ENCODE assay signal across 21 cellular contexts in the genomic region with DNA sequence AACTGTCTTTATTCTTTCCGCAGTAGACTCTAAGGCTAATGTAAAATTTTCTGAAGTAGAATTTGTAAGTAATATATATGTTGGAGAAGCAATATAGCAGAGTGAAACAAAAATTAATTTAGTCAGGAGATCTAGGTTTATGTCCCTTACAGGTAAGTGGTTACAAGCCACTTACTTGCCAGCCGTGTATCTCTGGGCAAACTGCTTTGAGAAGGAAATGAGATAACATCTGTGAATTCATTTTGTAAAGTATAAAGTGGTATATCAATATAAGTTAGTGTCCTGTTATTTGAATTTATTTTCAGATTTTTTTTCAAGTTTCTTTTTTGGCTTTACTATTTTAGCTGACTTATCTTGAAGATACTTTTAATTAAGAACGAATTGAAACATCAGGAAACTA. TPM values are rescaled to one million over a fixed set of nuclear protein-coding genes. Genes with fewer than 3 reads are reported as not detected.
DNase-seq lines count a peak whose midpoint lies in the region; FAIRE-seq and TF ChIP-seq lines count a peak whose summit lies in the region.
"Had no signal": no experiment of that assay in that cellular context is flagged by ENCODE, and none has a peak within 500 bp of the region (broad histone marks: within the 10 kb centered on the region; RNA-seq: fewer than 3 reads in every experiment).

No MANE protein-coding gene starts in this region.

- no peak overlapping the region for H3K27ac ChIP-seq in kidney (ENCODE audit: low read depth in 2 of 2, low read length in 2 of 2)
- H3K27ac ChIP-seq: BLaER1 treated with 17β-estradiol and CSF1 and Interleukin-3, amounts not matched to agents 10 nM and 100 nM; HL-60 had no signal

- H3K79me2 ChIP-seq in Loucy (ENCODE audit: insufficient read depth, low read length), result no peaks in the 10 kb centered on the region

- H3K4me1 ChIP-seq in Loucy (ENCODE audit: insufficient read depth, low read length, poor library complexity, severe bottlenecking) (peaks cover 24% of the 10 kb centered on the region), kidney (ENCODE audit: control insufficient read depth in 1 of 2, insufficient read depth in 1 of 2, low read depth in 1 of 2, low read length in 2 of 2) (no peaks in the 10 kb centered on the region)
- H3K4me1 ChIP-seq: BLaER1 treated with 17β-estradiol and CSF1 and Interleukin-3, amounts not matched to agents 10 nM and 100 nM had no signal

- DNase-seq in NCI-H510A treated with DMSO at 0.1 percent for 48 hours (lab: John Stamatoyannopoulos, UW) (peak; percentile 2), NCI-H510A (lab: John Stamatoyannopoulos, UW) (no peak), H54 (ENCODE audit: insufficient read length, low spot score) (no peak), kidney (no peak), MG63 (no peak)
- no peak for DNase-seq in stimulated activated naive CD4-positive, alpha-beta T cell treated with Interleukin-2 at 50 U/mL for 16 hours (lab: John Stamatoyannopoulos, UW)
- DNase-seq: Calu3; CD8-positive, alpha-beta T cell; GDM1; H7; HFFc6 had no signal

- H3K4me2 ChIP-seq in Loucy (ENCODE audit: low read depth, low read length, poor library complexity, severe bottlenecking), result peak overlapping the region; percentile 7
- H3K4me2 ChIP-seq: BLaER1 treated with 17β-estradiol and CSF1 and Interleukin-3, amounts not matched to agents 10 nM and 100 nM; GM23338 had no signal

- intact Hi-C loops in kidney (cut with DNase I), result loop anchor here (10.0 kb wide), 1 partner anchor 645 kb away; no protein-coding TSS in a partner anchor

- H3K36me3 ChIP-seq in Loucy (ENCODE audit: insufficient read depth, low read length) (no peaks in the 10 kb centered on the region), kidney (ENCODE audit: control insufficient read depth in 1 of 2, insufficient read depth in 2 of 2, low read length in 2 of 2) (no peaks in the 10 kb centered on the region), MG63 (no peaks in the 10 kb centered on the region)
- H3K36me3 ChIP-seq: BLaER1 treated with 17β-estradiol and CSF1 and Interleukin-3, amounts not matched to agents 10 nM and 100 nM had no signal

- H4K20me1 ChIP-seq in Loucy (ENCODE audit: insufficient read depth, low read length, poor library complexity, severe bottlenecking), result no peaks in the 10 kb centered on the region
- H4K20me1 ChIP-seq: BLaER1 treated with 17β-estradiol and CSF1 and Interleukin-3, amounts not matched to agents 10 nM and 100 nM had no signal

- H3F3A ChIP-seq in Loucy (ENCODE audit: low read depth), result 0 out of 2 replicates have a peak, but pooled peaks cover 3% of the 10 kb centered on the region

- H3K9ac ChIP-seq in Loucy (ENCODE audit: low read depth, low read length, poor library complexity, severe bottlenecking), result no peak overlapping the region
- H3K9ac ChIP-seq in kidney (ENCODE audit: low read length in 2 of 2), result no peak overlapping the region
- H3K9ac ChIP-seq: BLaER1 treated with 17β-estradiol and CSF1 and Interleukin-3, amounts not matched to agents 10 nM and 100 nM had no signal

- no peaks in the 10 kb centered on the region for H3K9me2 ChIP-seq in Loucy (replicated peaks; ENCODE audit: low read depth, low read length)

- H2AFZ ChIP-seq in Loucy (ENCODE audit: low read length), result no peak overlapping the region
- H2AFZ ChIP-seq: GM23338 had no signal

- H3K9me3 ChIP-seq in Loucy (ENCODE audit: insufficient read depth, low read depth, low read length), result no peaks in the 10 kb centered on the region
- no peaks in the 10 kb centered on the region for H3K9me3 ChIP-seq in kidney (ENCODE audit: control insufficient read depth in 1 of 2, low read length in 2 of 2)
- no peaks in the 10 kb centered on the region for H3K9me3 ChIP-seq in MG63

- FAIRE-seq in H54 (lab: Jason Lieb, UNC) (peak; percentile 23), kidney (lab: Jason Lieb, UNC) (peak; percentile 13)
- FAIRE-seq: GM12892, GM18507 had no signal

- H3K27me3 ChIP-seq in Loucy (ENCODE audit: insufficient read depth, low read length, poor library complexity, severe bottlenecking), result no peaks in the 10 kb centered on the region
- H3K27me3 ChIP-seq in MG63, result no peaks in the 10 kb centered on the region
- H3K27me3 ChIP-seq: BLaER1 treated with 17β-estradiol and CSF1 and Interleukin-3, amounts not matched to agents 10 nM and 100 nM had no signal

- H3K4me3 ChIP-seq in Loucy (ENCODE audit: low read length, poor library complexity, severe bottlenecking), result no peak overlapping the region
- H3K4me3 ChIP-seq in kidney (ENCODE audit: low read length in 2 of 2), result no peak overlapping the region
- H3K4me3 ChIP-seq in MG63, result no peak overlapping the region
- H3K4me3 ChIP-seq: BLaER1 treated with 17β-estradiol and CSF1 and Interleukin-3, amounts not matched to agents 10 nM and 100 nM; GM23338 had no signal

- TF ChIP-seq POLR2A in H54 (IDR thresholded peaks at IDR 0.05; ENCODE audit: low read depth, low read length), result no peak

- TF ChIP-seq CTCF in Loucy (conservative IDR thresholded peaks at IDR 0.05; ENCODE audit: low read length) (no peak), kidney (IDR thresholded peaks at IDR 0.05; ENCODE audit: borderline replicate concordance, extremely low read depth, insufficient read depth) (no peak)

RNA-seq across cellular contexts. Expression of gene DAZL, which starts 5.5 kb away (rescaled TPM):
- total RNA-seq in kidney, result not detected
- polyA plus RNA-seq in kidney (ENCODE audit: insufficient read depth, low read depth, low replicate concordance), result not detected
- total RNA-seq in MG63 (2014; rRNA removed; shearing (Covaris generic); ENCODE audit: low replicate concordance), result not detected in 2 replicates
- total RNA-seq: A172; B cell; Calu3; CD8-positive, alpha-beta T cell; Daoy; HFFc6; HT1080 had no signal
